In the genomic region with DNA sequence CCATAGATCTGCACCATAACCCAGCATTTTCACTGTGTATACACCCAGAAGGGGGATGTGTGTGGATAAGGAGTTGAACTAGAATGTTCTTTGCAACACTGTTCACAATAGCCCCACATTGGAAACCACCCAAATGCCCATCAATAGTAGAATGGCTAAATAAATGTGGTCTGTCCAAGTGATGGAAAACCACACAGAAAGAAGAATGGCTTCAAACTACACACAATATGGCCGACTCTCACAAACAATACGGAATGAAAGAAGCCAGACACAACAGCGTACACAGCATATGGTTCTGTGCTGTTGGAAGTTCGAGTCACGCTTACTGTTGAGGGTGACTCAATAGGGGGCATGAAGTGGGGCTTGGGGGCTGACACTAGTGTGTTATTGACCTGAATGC, we compare ENCODE assay signal across 18 cellular contexts.
"Had no signal": no experiment of that assay in that cellular context is flagged by ENCODE, and none has a peak within 500 bp of the region (broad histone marks: within the 10 kb centered on the region; RNA-seq: fewer than 3 reads in every experiment).

No MANE protein-coding gene starts in this region.

- H3K36me3 ChIP-seq: left ventricle myocardium inferior, ovary, stomach, suprapubic skin, transverse colon had no signal

- H3K27ac Mint-ChIP-seq: activated T-cell treated with anti-CD3 and anti-CD28 coated beads, Interleukin-2, amount 50 U/mL, for 24 hours; activated T-helper 17 cell treated with anti-CD3 and anti-CD28 coated beads, Interleukin-2, amount 50 U/mL, for 72 hours; WTC11 had no signal

- H3K27ac ChIP-seq: coronary artery, ovary, stomach, suprapubic skin, transverse colon had no signal

- H3K4me1 Mint-ChIP-seq: activated T-helper 17 cell treated with anti-CD3 and anti-CD28 coated beads, Interleukin-2, amount 50 U/mL, for 72 hours had no signal

- H3K9me3 Mint-ChIP-seq: activated T-cell treated with anti-CD3 and anti-CD28 coated beads, Interleukin-2, amount 50 U/mL, for 24 hours; activated T-helper 17 cell treated with anti-CD3 and anti-CD28 coated beads, Interleukin-2, amount 50 U/mL, for 72 hours; WTC11 had no signal

- H3K4me3 ChIP-seq: coronary artery, left ventricle myocardium inferior, ovary, stomach, suprapubic skin, transverse colon had no signal

- H3K4me3 Mint-ChIP-seq: activated T-cell treated with anti-CD3 and anti-CD28 coated beads, Interleukin-2, amount 50 U/mL, for 24 hours; activated T-helper 17 cell treated with anti-CD3 and anti-CD28 coated beads, Interleukin-2, amount 50 U/mL, for 72 hours; WTC11 had no signal

- FAIRE-seq: bronchial epithelial cell, urothelium cell line had no signal

- H3K4me1 ChIP-seq: suprapubic skin, transverse colon had no signal

- H3K36me3 Mint-ChIP-seq: WTC11 had no signal

- DNase-seq: activated CD8-positive, alpha-beta memory T cell treated with anti-CD3 and anti-CD28 coated beads, Interleukin-2, amount 50 U/mL, for 4 hours; activated T-cell treated with anti-CD3 and anti-CD28 coated beads, Interleukin-2, amount 50 U/mL, for 24 hours; aorta; erythroblast; foreskin fibroblast; left ventricle myocardium inferior; ovary; stimulated activated CD4-positive, alpha-beta T cell treated with anti-CD3 and anti-CD28 coated beads, Interleukin-12 subunit alpha, Interleukin-12 subunit beta, amount 100 ng/mL, for 4 hours; stomach; T-helper 9 cell; transverse colon had no signal

- H3K9me3 ChIP-seq: left ventricle myocardium inferior, ovary, stomach, suprapubic skin, transverse colon had no signal

- H3K27me3 ChIP-seq: ovary, stomach, suprapubic skin, transverse colon had no signal

- ATAC-seq: activated naive CD4-positive, alpha-beta T cell treated with anti-CD3 and anti-CD28 coated beads, Interleukin-2, amount 50 U/mL, for 72 hours; activated T-helper 17 cell treated with anti-CD3 and anti-CD28 coated beads, Interleukin-2, amount 50 U/mL, for 72 hours; WTC11 had no signal

- H3K27me3 Mint-ChIP-seq: activated T-cell treated with anti-CD3 and anti-CD28 coated beads, Interleukin-2, amount 50 U/mL, for 24 hours; activated T-helper 17 cell treated with anti-CD3 and anti-CD28 coated beads, Interleukin-2, amount 50 U/mL, for 72 hours had no signal
